Comparison of ENCODE assay signal across 14 cellular contexts in genomic region chr7:80736371-80736770, GRCh38.
DNase-seq lines count a peak whose midpoint lies in the region; ATAC-seq and TF ChIP-seq lines count a peak whose summit lies in the region.
"Had no signal": no experiment of that assay in that cellular context is flagged by ENCODE, and none has a peak within 500 bp of the region (broad histone marks: within the 10 kb centered on the region; RNA-seq: fewer than 3 reads in every experiment).

No MANE protein-coding gene starts in this region.

- no peak for ATAC-seq in HG03175 (IDR thresholded peaks at IDR 0.05; ENCODE audit: unreplicated experiment)
- ATAC-seq: PC-3 had no signal

- peak; percentile 41 for DNase-seq in HT1080 (ENCODE audit: low read depth)
- DNase-seq in RPMI7951 (ENCODE audit: low read depth) = peak; percentile 19
- DNase-seq in epithelial cell of prostate (ENCODE audit: low read depth, low spot score) = peak; percentile 18
- no peak for DNase-seq in osteoblast (ENCODE audit: insufficient read length, low spot score, missing footprints)
- DNase-seq in NCI-H345 treated with DMSO at 0.1 percent for 48 hours (lab: John Stamatoyannopoulos, UW; ENCODE audit: unreplicated experiment) = no peak
- no peak for DNase-seq in NCI-H1436 (lab: John Stamatoyannopoulos, UW)
- DNase-seq: CD4-positive, CD25-positive, alpha-beta regulatory T cell; Karpas-422; NCI-H187 treated with DMSO at 0.1 percent for 48 hours; NCI-H446; NK-92 treated with Interleukin-12 subunit alpha and Interleukin-12 subunit beta, amount 100 ng/mL, for 24 hours; PC-3; SW 1271 had no signal

- no peak overlapping the region for H2AFZ ChIP-seq in osteoblast (ENCODE audit: low read length)

- no peaks in the 10 kb centered on the region for H4K20me1 ChIP-seq in osteoblast (ENCODE audit: insufficient read depth, low read length)

- H3K27me3 ChIP-seq in osteoblast (ENCODE audit: insufficient read depth, low read length) = no peaks in the 10 kb centered on the region

- H3K4me2 ChIP-seq in osteoblast (ENCODE audit: insufficient read depth, low read length) = no peak overlapping the region

- no peaks in the 10 kb centered on the region for H3K79me2 ChIP-seq in osteoblast (ENCODE audit: insufficient read depth, low read length)

- no peaks in the 10 kb centered on the region for H3K9me3 ChIP-seq in osteoblast (ENCODE audit: low read depth, low read length)

- no peak overlapping the region for H3K27ac ChIP-seq in epithelial cell of prostate
- no peak overlapping the region for H3K27ac ChIP-seq in osteoblast (ENCODE audit: low read depth, low read length)

- no peaks in the 10 kb centered on the region for H3K36me3 ChIP-seq in osteoblast (ENCODE audit: insufficient read depth, low read length)

- H3K4me1 ChIP-seq in osteoblast (ENCODE audit: insufficient read depth, low read length) = peaks cover 9% of the 10 kb centered on the region

- TF ChIP-seq CTCF in osteoblast (IDR thresholded peaks at IDR 0.05; ENCODE audit: extremely low read depth, low read depth, low read length) = no peak

- H3K4me3 ChIP-seq in osteoblast (ENCODE audit: insufficient read depth, low read length) = no peak overlapping the region

Comparison
In these comparisons a context has a peak if more than half of its experiments do, and no peak if none do; other contexts are left out.
1. DNase-seq: peak in HT1080 (single experiment), RPMI7951 (single experiment) and epithelial cell of prostate (single experiment); none in osteoblast (single experiment), NCI-H345 treated with DMSO at 0.1 percent for 48 hours (single experiment) and NCI-H1436 (single experiment).